16 cellular contexts compared by ENCODE assay signal in genomic region chr10:21749788-21750187, GRCh38.
DNase-seq lines count a peak whose midpoint lies in the region; ATAC-seq and TF ChIP-seq lines count a peak whose summit lies in the region.
"Had no signal": no experiment of that assay in that cellular context is flagged by ENCODE, and none has a peak within 500 bp of the region (broad histone marks: within the 10 kb centered on the region; RNA-seq: fewer than 3 reads in every experiment).

No MANE protein-coding gene starts in this region.

- H2AFZ ChIP-seq in mammary epithelial cell (ENCODE audit: low read depth, low read length) (no peak overlapping the region), hepatocyte (no peak overlapping the region)

- TF ChIP-seq CTCF in MCF 10A (IDR thresholded peaks at IDR 0.05; ENCODE audit: unreplicated experiment) (no peak), mammary epithelial cell (conservative IDR thresholded peaks at IDR 0.05 in 1 of 2, IDR thresholded peaks at IDR 0.05 in 1 of 2; ENCODE audit: extremely low read depth in 1 of 2, insufficient read depth in 1 of 2, low read depth in 1 of 2, low read length in 2 of 2) (no peak), WTC11 (IDR thresholded peaks at IDR 0.05) (no peak), hepatocyte (IDR thresholded peaks at IDR 0.05; ENCODE audit: poor library complexity) (no peak)

- H3K36me3 Mint-ChIP-seq in MCF 10A (ENCODE audit: insufficient read depth, unreplicated experiment) (peaks cover 48% of the 10 kb centered on the region), WTC11 (peaks cover 20% of the 10 kb centered on the region)

- in situ Hi-C loops in mammary epithelial cell (cut with MboI; ENCODE audit: low sequenced_read_pairs in 2 of 2): loop anchor here in 1 of 2 donors (25.0 kb wide), 1 partner anchor 462 kb away; no protein-coding TSS in a partner anchor

- CTCF ChIA-PET in MCF 10A (lab: Yijun Ruan, JAX) (no interaction called here), mammary epithelial cell (lab: Charles Lee; ENCODE audit: low non-redundant PET) (no interaction called here), WTC11 (lab: Charles Lee) (no interaction called here)

- H4K20me1 ChIP-seq in mammary epithelial cell (ENCODE audit: insufficient read depth, low read length) (no peaks in the 10 kb centered on the region), hepatocyte (ENCODE audit: insufficient read depth, poor library complexity, severe bottlenecking) (no peaks in the 10 kb centered on the region)
- H4K20me1 ChIP-seq: BLaER1 had no signal

- H3K27ac Mint-ChIP-seq in MCF 10A (ENCODE audit: low read depth, unreplicated experiment) (peak overlapping the region; percentile 31), WTC11 (peak overlapping the region; percentile 96)

- H3K4me3 ChIP-seq in mammary epithelial cell (replicated peaks in 1 of 3; ENCODE audit: insufficient read depth in 1 of 3, low read depth in 2 of 3, low read length in 3 of 3): no peak overlapping the region
- H3K4me3 ChIP-seq in hepatocyte: no peak overlapping the region
- H3K4me3 ChIP-seq: BLaER1 had no signal

- H3K4me1 Mint-ChIP-seq in MCF 10A (ENCODE audit: insufficient read depth, unreplicated experiment) (peaks cover 6% of the 10 kb centered on the region), WTC11 (peaks cover 76% of the 10 kb centered on the region)

- H3K4me1 ChIP-seq in mammary epithelial cell (ENCODE audit: insufficient read depth, low read length) (no peaks in the 10 kb centered on the region), hepatocyte (ENCODE audit: insufficient read depth) (peaks cover 16% of the 10 kb centered on the region)

- no peak for ATAC-seq in WTC11
- no peak for ATAC-seq in GM21528 (IDR thresholded peaks at IDR 0.05; ENCODE audit: low FRiP score, unreplicated experiment)
- ATAC-seq in HG03025 (IDR thresholded peaks at IDR 0.05; ENCODE audit: low FRiP score, unreplicated experiment): no peak

- H3K36me3 ChIP-seq in mammary epithelial cell (ENCODE audit: insufficient read depth, low read length) (peaks cover 2% of the 10 kb centered on the region), hepatocyte (replicated peaks; ENCODE audit: insufficient read depth, low read depth) (no peaks in the 10 kb centered on the region)

- H3K79me2 ChIP-seq in mammary epithelial cell (ENCODE audit: insufficient read depth, low read length): no peaks in the 10 kb centered on the region
- no peaks in the 10 kb centered on the region for H3K79me2 ChIP-seq in hepatocyte

- intact Hi-C loops in MCF 10A (cut with micrococcal nuclease): no loop called here
- intact Hi-C loops in mammary epithelial cell (cut with micrococcal nuclease): no loop called here

- BruUV-seq in MCF 10A (replicated peaks; lab: Mats Ljungman, UMichigan) (no TSS peak), mammary epithelial cell (replicated peaks; lab: Mats Ljungman, UMichigan) (no TSS peak)

- H3K27ac ChIP-seq in mammary epithelial cell (ENCODE audit: insufficient read depth, low read depth, low read length) (no peak overlapping the region), hepatocyte (peak overlapping the region; percentile 6)
- H3K27ac ChIP-seq: BLaER1, HL-60 had no signal

- 78% methylated on average over 3 of the region's 3 CpGs for WGBS in mammary epithelial cell (ENCODE audit: low coverage, missing lambda C conversion rate)
- WGBS in hepatocyte (ENCODE audit: low lambda C conversion rate, missing lambda C conversion rate): 70% methylated on average over 3 of the region's 3 CpGs

- H3K9me2 ChIP-seq in hepatocyte (replicated peaks; ENCODE audit: insufficient read depth): no peaks in the 10 kb centered on the region
- H3K9me2 ChIP-seq: SK-N-SH had no signal

- DNase-seq in MCF 10A (ENCODE audit: unreplicated experiment): no peak
- DNase-seq in mammary epithelial cell: no peak
- no peak for DNase-seq in WTC11 (ENCODE audit: low spot score)
- no peak for DNase-seq in hepatocyte (ENCODE audit: low spot score)
- no peak for DNase-seq in midbrain (lab: John Stamatoyannopoulos, UW)
- DNase-seq in DMS153 treated with DMSO at 0.1 percent for 48 hours (lab: John Stamatoyannopoulos, UW; ENCODE audit: unreplicated experiment): no peak
- DNase-seq: CD4-positive, alpha-beta memory T cell; NCI-H1694; NCI-H2081 treated with DMSO at 0.1 percent for 48 hours; NK-92 treated with Interleukin-12 subunit alpha and Interleukin-12 subunit beta, amount 100 ng/mL, for 24 hours; SHP77 treated with DMSO at 0.1 percent for 48 hours; SK-N-SH had no signal

- no peaks in the 10 kb centered on the region for H3K9me3 ChIP-seq in mammary epithelial cell (replicated peaks; ENCODE audit: insufficient read depth, low read length)
- no peaks in the 10 kb centered on the region for H3K9me3 ChIP-seq in hepatocyte (ENCODE audit: low read depth)
- H3K9me3 ChIP-seq: BLaER1, SK-N-SH had no signal

- no peak overlapping the region for H3K4me2 ChIP-seq in mammary epithelial cell (ENCODE audit: insufficient read depth, low read depth, low read length)
- H3K4me2 ChIP-seq in hepatocyte: peak overlapping the region; percentile 7
- H3K4me2 ChIP-seq: BLaER1, SK-N-SH had no signal

- POLR2A ChIA-PET in MCF 10A (lab: Yijun Ruan, JAX) (no interaction called here), WTC11 (lab: Charles Lee) (interaction anchor here (0.8 kb wide), 1 partner anchor 233 kb away, joined by 3 read pairs; no protein-coding TSS in a partner anchor)

- H3K27me3 Mint-ChIP-seq in MCF 10A (ENCODE audit: insufficient read depth, unreplicated experiment) (no peaks in the 10 kb centered on the region), WTC11 (ENCODE audit: low read depth) (no peaks in the 10 kb centered on the region)
- H3K27me3 Mint-ChIP-seq: CD4-positive, alpha-beta memory T cell had no signal

- dilution Hi-C loops in mammary epithelial cell (cut with HindIII; ENCODE audit: low sequenced_read_pairs): no loop called here

- no peak overlapping the region for H3K4me3 Mint-ChIP-seq in MCF 10A (ENCODE audit: unreplicated experiment)
- peak overlapping the region; percentile 10; the same call in 1 of the 2 replicates for H3K4me3 Mint-ChIP-seq in WTC11
- H3K4me3 Mint-ChIP-seq: CD4-positive, alpha-beta memory T cell had no signal

- H3K9me3 Mint-ChIP-seq in MCF 10A (ENCODE audit: unreplicated experiment): no peaks in the 10 kb centered on the region
- no peaks in the 10 kb centered on the region for H3K9me3 Mint-ChIP-seq in WTC11
- H3K9me3 Mint-ChIP-seq: CD4-positive, alpha-beta memory T cell had no signal

- H3K27me3 ChIP-seq in mammary epithelial cell (ENCODE audit: insufficient read depth, low read length) (no peaks in the 10 kb centered on the region), hepatocyte (no peaks in the 10 kb centered on the region)
- H3K27me3 ChIP-seq: BLaER1 had no signal

- no peak overlapping the region for H3K9ac ChIP-seq in mammary epithelial cell (ENCODE audit: insufficient read depth, low read length)
- H3K9ac ChIP-seq: BLaER1, SK-N-SH had no signal

TF ChIP-seq in WTC11, 78 proteins besides CTCF, POLR2A, EP300 and RAD21 (continues in another document):
- TF ChIP-seq OVOL2 (CRISPR knock-in tag; IDR thresholded peaks at IDR 0.05; ENCODE audit: borderline replicate concordance) (no peak), RORB (CRISPR knock-in tag; IDR thresholded peaks at IDR 0.05) (no peak), ATF1 (CRISPR knock-in tag; IDR thresholded peaks at IDR 0.05) (no peak), ERG (CRISPR knock-in tag; IDR thresholded peaks at IDR 0.05) (no peak), CDX4 (CRISPR knock-in tag; IDR thresholded peaks at IDR 0.05; ENCODE audit: borderline replicate concordance) (no peak), PRDM15 (CRISPR knock-in tag; IDR thresholded peaks at IDR 0.05) (no peak), NR2C2 (CRISPR knock-in tag; IDR thresholded peaks at IDR 0.05) (no peak), NFATC4 (CRISPR knock-in tag; IDR thresholded peaks at IDR 0.05) (no peak)
